ENCODE assay signal across 20 cellular contexts in genomic region chr3:140152851-140153640, GRCh38.
DNase-seq lines count a peak whose midpoint lies in the region; ATAC-seq, FAIRE-seq and TF ChIP-seq lines count a peak whose summit lies in the region.
"Had no signal": no experiment of that assay in that cellular context is flagged by ENCODE, and none has a peak within 500 bp of the region (broad histone marks: within the 10 kb centered on the region; RNA-seq: fewer than 3 reads in every experiment).

No MANE protein-coding gene starts in this region.

- no peak overlapping the region for H3K27ac ChIP-seq in right atrium auricular region
- no peak overlapping the region for H3K27ac ChIP-seq in GM12878 (ENCODE audit: control insufficient read depth, insufficient read depth)
- no peak overlapping the region for H3K27ac ChIP-seq in thyroid gland
- no peak overlapping the region for H3K27ac ChIP-seq in SK-N-SH (ENCODE audit: low read depth in 2 of 2, low read length in 1 of 2)
- H3K27ac ChIP-seq: gastrocnemius medialis, tibial nerve had no signal

- ATAC-seq in Right ventricle myocardium inferior (peak; percentile 23), GM12878 (peak; percentile 26; the same call in 1 of the 3 replicates), HG02981 (IDR thresholded peaks at IDR 0.05; ENCODE audit: unreplicated experiment) (no peak)
- ATAC-seq: gastrocnemius medialis, left lobe of liver, sciatic nerve had no signal

- CTCF ChIA-PET in GM12878 (lab: Yijun Ruan, JAX) (interaction anchor here (0.7 to 2.0 kb wide), 5 partner anchors 17 to 66 kb away, joined by 3 to 11 read pairs (median 4); no protein-coding TSS in a partner anchor), SK-N-SH (lab: Yijun Ruan, JAX) (interaction anchor here (1.3 kb wide), 1 partner anchor 8 kb away, joined by 4 read pairs; no protein-coding TSS in a partner anchor)

- H3K79me2 ChIP-seq in GM12878 (ENCODE audit: control insufficient read depth, insufficient read depth, low read length) (no peaks in the 10 kb centered on the region), SK-N-SH (ENCODE audit: insufficient read depth) (no peaks in the 10 kb centered on the region)

- no peaks in the 10 kb centered on the region for H3K9me2 ChIP-seq in SK-N-SH

- FAIRE-seq in GM12878 (lab: Jason Lieb, UNC), result no peak
- FAIRE-seq: G401.6 had no signal

- no peak overlapping the region for H2AFZ ChIP-seq in GM12878 (ENCODE audit: control insufficient read depth, low read depth, low read length)
- no peak overlapping the region for H2AFZ ChIP-seq in SK-N-SH (ENCODE audit: low read depth)

- no peak overlapping the region for H3K4me3 ChIP-seq in right atrium auricular region
- no peak overlapping the region for H3K4me3 ChIP-seq in GM12878
- H3K4me3 ChIP-seq in thyroid gland (replicated peaks in 1 of 3), result no peak overlapping the region
- no peak overlapping the region for H3K4me3 ChIP-seq in SK-N-SH (ENCODE audit: low read depth in 2 of 2, low read length in 1 of 2)
- H3K4me3 ChIP-seq: gastrocnemius medialis, tibial nerve had no signal

- TF ChIP-seq POLR2A in GM12878 (IDR thresholded peaks at IDR 0.05; ENCODE audit: low read depth, low read length) (no peak), thyroid gland (IDR thresholded peaks at IDR 0.05) (no peak)

- no peaks in the 10 kb centered on the region for H3K9me3 ChIP-seq in right atrium auricular region
- peaks cover 5% of the 10 kb centered on the region; the same call in 2 of the 3 replicates for H3K9me3 ChIP-seq in GM12878 (replicated peaks; ENCODE audit: control insufficient read depth, insufficient read depth, low read length)
- no peaks in the 10 kb centered on the region for H3K9me3 ChIP-seq in thyroid gland
- H3K9me3 ChIP-seq in SK-N-SH, result no peaks in the 10 kb centered on the region
- H3K9me3 ChIP-seq: BE2C, gastrocnemius medialis, tibial nerve had no signal

- no peaks in the 10 kb centered on the region for H3K36me3 ChIP-seq in right atrium auricular region
- no peaks in the 10 kb centered on the region for H3K36me3 ChIP-seq in GM12878 (ENCODE audit: control insufficient read depth in 2 of 2, insufficient read depth in 2 of 2, low read length in 1 of 2)
- H3K36me3 ChIP-seq in thyroid gland, result no peaks in the 10 kb centered on the region
- H3K36me3 ChIP-seq in SK-N-SH (replicated peaks in 1 of 2; ENCODE audit: control insufficient read depth in 1 of 2, insufficient read depth in 2 of 2, low read length in 1 of 2), result no peaks in the 10 kb centered on the region
- H3K36me3 ChIP-seq: BE2C, gastrocnemius medialis, tibial nerve had no signal

- RAD21 ChIA-PET in GM12878 (lab: Charles Lee; ENCODE audit: unreplicated experiment), result interaction anchor here (0.7 to 1.2 kb wide), 2 partner anchors 18 to 24 kb away, joined by 3 to 5 read pairs; no protein-coding TSS in a partner anchor

- intact Hi-C loops in Right ventricle myocardium inferior (cut with DNase I), result no loop called here
- intact Hi-C loops in GM12878 (cut with micrococcal nuclease; ENCODE audit: unreplicated experiment), result no loop called here
- intact Hi-C loops in thyroid gland (cut with DNase I), result no loop called here

- in situ Hi-C loops in GM12878 (cut with MboI), result no loop called here

- no peak for TF ChIP-seq EP300 in GM12878 (IDR thresholded peaks at IDR 0.05; ENCODE audit: borderline replicate concordance in 1 of 2, control insufficient read depth in 1 of 2, low read depth in 2 of 2, low read length in 2 of 2)
- TF ChIP-seq EP300 in SK-N-SH (IDR thresholded peaks at IDR 0.05; ENCODE audit: borderline replicate concordance in 1 of 2, low read depth in 1 of 2, low read length in 1 of 2), result no peak

- H3K4me2 ChIP-seq in GM12878 (ENCODE audit: control insufficient read depth, insufficient read depth) (no peak overlapping the region), SK-N-SH (no peak overlapping the region)

- SMC1A ChIA-PET in GM12878 (lab: Charles Lee; ENCODE audit: uncharacterized antibody, unreplicated experiment), result interaction anchor here (0.8 to 2.4 kb wide), 8 partner anchors 10 to 65 kb away, joined by 3 to 24 read pairs (median 4); no protein-coding TSS in a partner anchor

- POLR2A ChIA-PET in GM12878 (lab: Charles Lee) (interaction anchor here (0.9 to 1.8 kb wide), 3 partner anchors 17 to 25 kb away, joined by 3 to 5 read pairs (median 3); no protein-coding TSS in a partner anchor), SK-N-SH (lab: Yijun Ruan, JAX) (no interaction called here)

- H3K27me3 ChIP-seq in right atrium auricular region (no peaks in the 10 kb centered on the region), GM12878 (replicated peaks in 1 of 2; ENCODE audit: control insufficient read depth in 2 of 2, insufficient read depth in 2 of 2, low read length in 1 of 2) (no peaks in the 10 kb centered on the region), thyroid gland (no peaks in the 10 kb centered on the region), SK-N-SH (ENCODE audit: insufficient read depth) (no peaks in the 10 kb centered on the region)
- H3K27me3 ChIP-seq: BE2C, gastrocnemius medialis, tibial nerve had no signal

- H3K9ac ChIP-seq in GM12878 (ENCODE audit: control insufficient read depth, insufficient read depth, low read length), result no peak overlapping the region
- no peak overlapping the region for H3K9ac ChIP-seq in SK-N-SH

- H3K4me1 ChIP-seq in right atrium auricular region, result no peaks in the 10 kb centered on the region
- 0 out of 2 replicates have a peak, but pooled peaks cover 11% of the 10 kb centered on the region for H3K4me1 ChIP-seq in GM12878 (ENCODE audit: control insufficient read depth, insufficient read depth, low read length)
- peaks cover 31 to 45% of the 10 kb centered on the region in 2 donors for H3K4me1 ChIP-seq in thyroid gland
- H3K4me1 ChIP-seq in SK-N-SH (ENCODE audit: control insufficient read depth in 1 of 2, insufficient read depth in 2 of 2, low read depth in 1 of 2, low read length in 1 of 2), result no peaks in the 10 kb centered on the region
- H3K4me1 ChIP-seq: BE2C had no signal

- no peaks in the 10 kb centered on the region for H3F3A ChIP-seq in SK-N-SH (replicated peaks; ENCODE audit: insufficient read depth)

- no TSS peak for BruUV-seq in GM12878 (replicated peaks; lab: Mats Ljungman, UMichigan)

- DNase-seq in Right ventricle myocardium inferior (ENCODE audit: missing footprints) (no peak), right atrium auricular region (ENCODE audit: low spot score) (no peak), NCI-H2029 (lab: John Stamatoyannopoulos, UW) (peak; percentile 68), GM12878 (ENCODE audit: low read depth, low spot score) (no peak), thyroid gland (peak; percentile 89 to 92), SK-N-SH (no peak)
- DNase-seq in activated T-cell treated with anti-CD3 and anti-CD28 coated beads, Interleukin-2, amount 50 U/mL, for 48 hours, result no peak
- DNase-seq: 8988T; BE2C; gastrocnemius medialis; KG1; NCI-H1436; SHP77 treated with DMSO at 0.1 percent for 48 hours; stimulated activated naive CD4-positive, alpha-beta T cell; T-helper 2 cell had no signal

- no peak for TF ChIP-seq RAD21 in GM12878 (IDR thresholded peaks at IDR 0.05; ENCODE audit: insufficient read depth, low read depth, low read length)
- no peak for TF ChIP-seq RAD21 in SK-N-SH (IDR thresholded peaks at IDR 0.05; ENCODE audit: low read length)

- H4K20me1 ChIP-seq in GM12878 (ENCODE audit: control insufficient read depth, insufficient read depth) (no peaks in the 10 kb centered on the region), SK-N-SH (ENCODE audit: insufficient read depth) (no peaks in the 10 kb centered on the region)

- WGBS in GM12878 (ENCODE audit: insufficient coverage, insufficient replicate concordance, low lambda C conversion rate, missing lambda C conversion rate), result 15% methylated on average over 7 of the region's 7 CpGs
- WGBS in thyroid gland, 2 donors, result 30% methylated on average over 7 of the region's 7 CpGs
- WGBS in SK-N-SH (ENCODE audit: low lambda C conversion rate), result 40% methylated on average over 7 of the region's 7 CpGs

- TF ChIP-seq CTCF in right atrium auricular region (IDR thresholded peaks at IDR 0.05), result no peak
- TF ChIP-seq CTCF in GM12878 (IDR thresholded peaks at IDR 0.05 in 2 of 3, conservative IDR thresholded peaks at IDR 0.05 in 1 of 3; ENCODE audit: control insufficient read depth in 2 of 3, extremely low read depth in 1 of 3, insufficient read depth in 1 of 3, low read depth in 3 of 3, low read length in 3 of 3), result no peak
- no peak for TF ChIP-seq CTCF in thyroid gland (IDR thresholded peaks at IDR 0.05)
- TF ChIP-seq CTCF in SK-N-SH (IDR thresholded peaks at IDR 0.05), result no peak

TF ChIP-seq in GM12878, 131 proteins besides CTCF, POLR2A, EP300 and RAD21 (continues in another document):
- TF ChIP-seq CBX5 (IDR thresholded peaks at IDR 0.05; ENCODE audit: low read depth) (no peak), POLR2AphosphoS2 (IDR thresholded peaks at IDR 0.05; ENCODE audit: low read depth, low read length) (no peak), EGR1 (IDR thresholded peaks at IDR 0.05; ENCODE audit: borderline replicate concordance in 1 of 2, low read depth in 2 of 2, low read length in 2 of 2) (no peak), TAF1 (IDR thresholded peaks at IDR 0.05; ENCODE audit: borderline replicate concordance, low read depth, low read length) (no peak), IRF4 (IDR thresholded peaks at IDR 0.05; ENCODE audit: low read depth, low read length) (no peak), SMAD5 (IDR thresholded peaks at IDR 0.05; ENCODE audit: low read depth) (no peak), SPI1 (IDR thresholded peaks at IDR 0.05; ENCODE audit: borderline replicate concordance, insufficient read depth, low read depth, low read length) (no peak)

TF ChIP-seq in SK-N-SH, 30 proteins besides CTCF, POLR2A, EP300 and RAD21:
- no peak for TF ChIP-seq GATA2 (CRISPR knock-in tag; IDR thresholded peaks at IDR 0.05)
- TF ChIP-seq NRF1 (IDR thresholded peaks at IDR 0.05; ENCODE audit: low read depth, low read length), result no peak
- no peak for TF ChIP-seq SIN3A (IDR thresholded peaks at IDR 0.05; ENCODE audit: borderline replicate concordance, low read depth, low read length)
- TF ChIP-seq TAF1 (IDR thresholded peaks at IDR 0.05; ENCODE audit: borderline replicate concordance, low read depth, low read length), result no peak
- no peak for TF ChIP-seq FOXM1 (IDR thresholded peaks at IDR 0.05; ENCODE audit: low read depth)
- no peak for TF ChIP-seq MEF2A (IDR thresholded peaks at IDR 0.05; ENCODE audit: borderline replicate concordance, low read depth)
- TF ChIP-seq TEAD4 (IDR thresholded peaks at IDR 0.05; ENCODE audit: borderline replicate concordance, insufficient read depth), result no peak
- TF ChIP-seq GABPA (IDR thresholded peaks at IDR 0.05; ENCODE audit: low read depth), result no peak
- no peak for TF ChIP-seq RXRA (IDR thresholded peaks at IDR 0.05; ENCODE audit: borderline replicate concordance, low read depth)
- TF ChIP-seq RCOR1 (IDR thresholded peaks at IDR 0.05; ENCODE audit: low read length), result no peak

Comparison
In these comparisons a context has a peak if more than half of its experiments do, and no peak if none do; other contexts are left out.
1. DNase-seq: peak in NCI-H2029 (single experiment) and thyroid gland (2 of 2); none in Right ventricle myocardium inferior (single experiment), right atrium auricular region (single experiment), GM12878 (single experiment), activated T-cell treated with anti-CD3 and anti-CD28 coated beads, Interleukin-2, amount 50 U/mL, for 48 hours (0 of 2) and SK-N-SH (single experiment).